ENCODE assay signal across 1 cellular context in genomic region chr1:109197163-109198042, GRCh38.
TF ChIP-seq lines count a peak whose summit lies in the region.

No MANE protein-coding gene starts in this region.

TF ChIP-seq in HepG2, 621 proteins besides CTCF, POLR2A, EP300 and RAD21 (continued from another document):
- TF ChIP-seq, protein P1, sequence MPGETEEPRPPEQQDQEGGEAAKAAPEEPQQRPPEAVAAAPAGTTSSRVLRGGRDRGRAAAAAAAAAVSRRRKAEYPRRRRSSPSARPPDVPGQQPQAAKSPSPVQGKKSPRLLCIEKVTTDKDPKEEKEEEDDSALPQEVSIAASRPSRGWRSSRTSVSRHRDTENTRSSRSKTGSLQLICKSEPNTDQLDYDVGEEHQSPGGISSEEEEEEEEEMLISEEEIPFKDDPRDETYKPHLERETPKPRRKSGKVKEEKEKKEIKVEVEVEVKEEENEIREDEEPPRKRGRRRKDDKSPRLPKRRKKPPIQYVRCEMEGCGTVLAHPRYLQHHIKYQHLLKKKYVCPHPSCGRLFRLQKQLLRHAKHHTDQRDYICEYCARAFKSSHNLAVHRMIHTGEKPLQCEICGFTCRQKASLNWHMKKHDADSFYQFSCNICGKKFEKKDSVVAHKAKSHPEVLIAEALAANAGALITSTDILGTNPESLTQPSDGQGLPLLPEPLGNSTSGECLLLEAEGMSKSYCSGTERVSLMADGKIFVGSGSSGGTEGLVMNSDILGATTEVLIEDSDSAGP (CRISPR knock-in tag; IDR thresholded peaks at IDR 0.05; ENCODE audit: borderline replicate concordance), result no peak
- TF ChIP-seq ZNF446 (CRISPR knock-in tag; IDR thresholded peaks at IDR 0.05), result no peak
